Comparison of ENCODE assay signal across 21 cellular contexts in the genomic region with DNA sequence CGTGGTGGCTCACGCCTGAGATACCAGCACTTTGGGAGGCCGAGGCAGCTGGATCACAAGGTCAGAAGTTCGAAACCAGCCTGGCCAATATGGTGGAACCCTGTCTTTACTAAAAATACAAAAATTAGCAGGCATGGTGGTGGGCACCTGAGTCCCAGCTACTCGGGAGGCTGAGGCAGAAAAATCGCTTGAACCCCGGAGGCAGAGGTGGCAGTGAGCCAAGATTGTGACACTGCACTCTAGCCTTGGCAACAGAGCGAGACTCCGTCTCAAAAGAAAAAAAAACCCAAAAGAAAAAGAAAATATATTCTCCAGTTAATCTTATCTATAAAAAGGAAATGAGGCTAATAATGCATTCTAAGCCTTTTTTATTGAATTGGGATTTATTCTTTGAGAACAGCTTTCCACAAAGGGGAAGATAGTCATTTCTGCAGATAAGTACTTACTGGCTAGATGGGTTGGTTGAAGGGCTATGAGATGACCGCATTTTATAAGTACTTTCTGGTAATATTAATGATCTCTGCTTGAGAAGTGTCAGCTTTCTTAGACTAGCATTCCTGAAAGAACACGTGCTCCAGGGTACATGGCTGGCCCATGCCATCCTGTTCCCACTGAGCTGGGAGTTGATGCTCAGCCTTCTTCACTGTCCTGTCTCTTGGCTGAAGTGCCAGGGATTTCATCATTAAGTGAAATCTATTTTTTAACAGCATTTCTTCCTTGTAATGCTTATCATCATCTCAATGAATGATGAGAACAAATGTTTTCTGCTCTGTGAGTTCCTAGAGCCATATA. TPM values are rescaled to one million over a fixed set of nuclear protein-coding genes. Genes with fewer than 3 reads are reported as not detected.
DNase-seq lines count a peak whose midpoint lies in the region; ATAC-seq lines count a peak whose summit lies in the region.
"Had no signal": no experiment of that assay in that cellular context is flagged by ENCODE, and none has a peak within 500 bp of the region (broad histone marks: within the 10 kb centered on the region; RNA-seq: fewer than 3 reads in every experiment).

No MANE protein-coding gene starts in this region.

- H3K9me3 Mint-ChIP-seq in activated CD4-positive, alpha-beta T cell treated with anti-CD3 and anti-CD28 coated beads for 36 hours (ENCODE audit: low read depth) = no peaks in the 10 kb centered on the region
- H3K9me3 Mint-ChIP-seq in activated naive CD8-positive, alpha-beta T cell treated with anti-CD3 and anti-CD28 coated beads for 36 hours = no peaks in the 10 kb centered on the region
- H3K9me3 Mint-ChIP-seq in activated T-helper 2 cell treated with anti-CD3 and anti-CD28 coated beads, Interferon-gamma antibody, Interleukin-2, Interleukin-4, amounts not matched to agents 10 μg/mL and 5 μg/mL and 100 μg/mL, durations not matched to agents 14 hours and 24 hours and 36 hours = no peaks in the 10 kb centered on the region

- peaks cover 11% of the 10 kb centered on the region for H3K4me1 Mint-ChIP-seq in activated CD4-positive, alpha-beta T cell treated with anti-CD3 and anti-CD28 coated beads for 36 hours
- peaks cover 20% of the 10 kb centered on the region for H3K4me1 Mint-ChIP-seq in activated naive CD8-positive, alpha-beta T cell treated with anti-CD3 and anti-CD28 coated beads for 36 hours
- H3K4me1 Mint-ChIP-seq in activated T-helper 2 cell treated with anti-CD3 and anti-CD28 coated beads, Interferon-gamma antibody, Interleukin-2, Interleukin-4, amounts not matched to agents 10 μg/mL and 5 μg/mL and 100 μg/mL, durations not matched to agents 14 hours and 24 hours and 36 hours (ENCODE audit: low read depth) = peaks cover 13% of the 10 kb centered on the region

- ATAC-seq in activated CD4-positive, alpha-beta T cell treated with anti-CD3 and anti-CD28 coated beads for 36 hours = no peak
- no peak for ATAC-seq in GM18868 (IDR thresholded peaks at IDR 0.05; ENCODE audit: unreplicated experiment)
- ATAC-seq in GM18861 (IDR thresholded peaks at IDR 0.05; ENCODE audit: unreplicated experiment) = no peak

- CTCF ChIA-PET in activated CD4-positive, alpha-beta T cell treated with anti-CD3 and anti-CD28 coated beads for 36 hours (lab: Charles Lee) = interaction anchor here (1.3 kb wide), 2 partner anchors 41 to 469 kb away, joined by 5 to 6 read pairs; no protein-coding TSS in a partner anchor

- H3K36me3 Mint-ChIP-seq in activated CD4-positive, alpha-beta T cell treated with anti-CD3 and anti-CD28 coated beads for 36 hours (ENCODE audit: low read depth) = peaks cover 67% of the 10 kb centered on the region
- H3K36me3 Mint-ChIP-seq in activated naive CD8-positive, alpha-beta T cell treated with anti-CD3 and anti-CD28 coated beads for 36 hours = peaks cover 39% of the 10 kb centered on the region
- H3K36me3 Mint-ChIP-seq in activated T-helper 2 cell treated with anti-CD3 and anti-CD28 coated beads, Interferon-gamma antibody, Interleukin-2, Interleukin-4, amounts not matched to agents 10 μg/mL and 5 μg/mL and 100 μg/mL, durations not matched to agents 14 hours and 24 hours and 36 hours (ENCODE audit: low read depth) = peaks cover 78% of the 10 kb centered on the region

- no peak for DNase-seq in activated CD4-positive, alpha-beta T cell treated with anti-CD3 and anti-CD28 coated beads for 36 hours
- no peak for DNase-seq in activated CD4-positive, alpha-beta T cell treated with anti-CD3 and anti-CD28 coated beads for 48 hours
- DNase-seq in EL = peak; percentile 3
- DNase-seq in activated naive CD8-positive, alpha-beta T cell treated with anti-CD3 and anti-CD28 coated beads for 36 hours = no peak
- DNase-seq in myocyte (ENCODE audit: low read depth) = peak; percentile 6
- DNase-seq in activated T-helper 2 cell treated with anti-CD3 and anti-CD28 coated beads, Interferon-gamma antibody, Interleukin-2, Interleukin-4, amounts not matched to agents 10 μg/mL and 5 μg/mL and 100 μg/mL, durations not matched to agents 14 hours and 24 hours and 36 hours (ENCODE audit: low spot score) = no peak
- DNase-seq: activated CD4-positive, alpha-beta T cell treated with anti-CD3 and anti-CD28 coated beads, Interleukin-2, amount 50 U/mL, for 48 hours; activated T-cell treated with anti-CD3 and anti-CD28 coated beads for 4 hours; cortex of kidney; heart right ventricle; KG1; NCI-H1092; NCI-H2029; NCI-H510A; NK-92 treated with Interleukin-12 subunit alpha and Interleukin-12 subunit beta, amount 100 ng/mL, for 24 hours; Peyer's patch; spleen; stimulated activated CD4-positive, alpha-beta T cell treated with anti-CD3 and anti-CD28 coated beads, Interleukin-4, amount 100 ng/mL, for 24 hours; WERI-Rb-1 had no signal

- H3K27ac Mint-ChIP-seq in activated CD4-positive, alpha-beta T cell treated with anti-CD3 and anti-CD28 coated beads for 36 hours = peak overlapping the region; percentile 69
- peak overlapping the region; percentile 27 for H3K27ac Mint-ChIP-seq in activated naive CD8-positive, alpha-beta T cell treated with anti-CD3 and anti-CD28 coated beads for 36 hours
- H3K27ac Mint-ChIP-seq in activated T-helper 2 cell treated with anti-CD3 and anti-CD28 coated beads, Interferon-gamma antibody, Interleukin-2, Interleukin-4, amounts not matched to agents 10 μg/mL and 5 μg/mL and 100 μg/mL, durations not matched to agents 14 hours and 24 hours and 36 hours = no peak overlapping the region

- H3K27me3 Mint-ChIP-seq in activated CD4-positive, alpha-beta T cell treated with anti-CD3 and anti-CD28 coated beads for 36 hours = no peaks in the 10 kb centered on the region
- H3K27me3 Mint-ChIP-seq in activated naive CD8-positive, alpha-beta T cell treated with anti-CD3 and anti-CD28 coated beads for 36 hours = no peaks in the 10 kb centered on the region
- H3K27me3 Mint-ChIP-seq in activated T-helper 2 cell treated with anti-CD3 and anti-CD28 coated beads, Interferon-gamma antibody, Interleukin-2, Interleukin-4, amounts not matched to agents 10 μg/mL and 5 μg/mL and 100 μg/mL, durations not matched to agents 14 hours and 24 hours and 36 hours (ENCODE audit: low read depth) = no peaks in the 10 kb centered on the region

- intact Hi-C loops in activated CD4-positive, alpha-beta T cell treated with anti-CD3 and anti-CD28 coated beads for 36 hours (cut with DNase I, micrococcal nuclease) = no loop called here
- intact Hi-C loops in activated T-helper 2 cell treated with anti-CD3 and anti-CD28 coated beads, Interferon-gamma antibody, Interleukin-2, Interleukin-4, amounts not matched to agents 10 μg/mL and 5 μg/mL and 100 μg/mL, durations not matched to agents 14 hours and 24 hours and 36 hours (cut with micrococcal nuclease) = no loop called here

- no peak overlapping the region for H3K4me3 Mint-ChIP-seq in activated CD4-positive, alpha-beta T cell treated with anti-CD3 and anti-CD28 coated beads for 36 hours
- H3K4me3 Mint-ChIP-seq in activated naive CD8-positive, alpha-beta T cell treated with anti-CD3 and anti-CD28 coated beads for 36 hours = no peak overlapping the region
- H3K4me3 Mint-ChIP-seq in activated T-helper 2 cell treated with anti-CD3 and anti-CD28 coated beads, Interferon-gamma antibody, Interleukin-2, Interleukin-4, amounts not matched to agents 10 μg/mL and 5 μg/mL and 100 μg/mL, durations not matched to agents 14 hours and 24 hours and 36 hours (ENCODE audit: low read depth) = no peak overlapping the region

- POLR2A ChIA-PET in activated CD4-positive, alpha-beta T cell treated with anti-CD3 and anti-CD28 coated beads for 36 hours (lab: Charles Lee) = no interaction called here

RNA-seq across cellular contexts. Expression of a gene that starts 57.9 kb away (rescaled TPM):
- 10 to 100 TPM; 14.2 to 17.4 TPM for total RNA-seq in activated CD4-positive, alpha-beta T cell treated with anti-CD3 and anti-CD28 coated beads for 36 hours
- 10 to 100 TPM; 15.7 TPM for total RNA-seq in activated naive CD8-positive, alpha-beta T cell treated with anti-CD3 and anti-CD28 coated beads for 36 hours
- total RNA-seq in myocyte = 1.6 and 1.9 TPM in 2 replicates
- 0.79 TPM for polyA plus RNA-seq in myocyte (2012)
- 15.2 and 15.7 TPM in 2 replicates for total RNA-seq in activated T-helper 2 cell treated with anti-CD3 and anti-CD28 coated beads, Interferon-gamma antibody, Interleukin-2, Interleukin-4, amounts not matched to agents 10 μg/mL and 5 μg/mL and 100 μg/mL, durations not matched to agents 14 hours and 24 hours and 36 hours

RNA-seq across cellular contexts. Expression of a gene that starts 58.2 kb away (rescaled TPM):
- 10 to 100 TPM; 19.0 to 20.2 TPM for total RNA-seq in activated CD4-positive, alpha-beta T cell treated with anti-CD3 and anti-CD28 coated beads for 36 hours
- 10 to 100 TPM; 18.6 to 19.6 TPM for total RNA-seq in activated naive CD8-positive, alpha-beta T cell treated with anti-CD3 and anti-CD28 coated beads for 36 hours
- 15.2 and 17.4 TPM in 2 replicates for total RNA-seq in myocyte
- polyA plus RNA-seq in myocyte (2012) = 5.4 TPM
- total RNA-seq in activated T-helper 2 cell treated with anti-CD3 and anti-CD28 coated beads, Interferon-gamma antibody, Interleukin-2, Interleukin-4, amounts not matched to agents 10 μg/mL and 5 μg/mL and 100 μg/mL, durations not matched to agents 14 hours and 24 hours and 36 hours = 20.2 and 24.6 TPM in 2 replicates

Comparison
In these comparisons a context has a peak if more than half of its experiments do, and no peak if none do; other contexts are left out.
1. DNase-seq: peak in EL (single experiment) and myocyte (single experiment); none in activated CD4-positive, alpha-beta T cell treated with anti-CD3 and anti-CD28 coated beads for 36 hours (single experiment), activated CD4-positive, alpha-beta T cell treated with anti-CD3 and anti-CD28 coated beads for 48 hours (single experiment), activated naive CD8-positive, alpha-beta T cell treated with anti-CD3 and anti-CD28 coated beads for 36 hours (single experiment) and activated T-helper 2 cell treated with anti-CD3 and anti-CD28 coated beads, Interferon-gamma antibody, Interleukin-2, Interleukin-4, amounts not matched to agents 10 μg/mL and 5 μg/mL and 100 μg/mL, durations not matched to agents 14 hours and 24 hours and 36 hours (single experiment).